In the genomic region with DNA sequence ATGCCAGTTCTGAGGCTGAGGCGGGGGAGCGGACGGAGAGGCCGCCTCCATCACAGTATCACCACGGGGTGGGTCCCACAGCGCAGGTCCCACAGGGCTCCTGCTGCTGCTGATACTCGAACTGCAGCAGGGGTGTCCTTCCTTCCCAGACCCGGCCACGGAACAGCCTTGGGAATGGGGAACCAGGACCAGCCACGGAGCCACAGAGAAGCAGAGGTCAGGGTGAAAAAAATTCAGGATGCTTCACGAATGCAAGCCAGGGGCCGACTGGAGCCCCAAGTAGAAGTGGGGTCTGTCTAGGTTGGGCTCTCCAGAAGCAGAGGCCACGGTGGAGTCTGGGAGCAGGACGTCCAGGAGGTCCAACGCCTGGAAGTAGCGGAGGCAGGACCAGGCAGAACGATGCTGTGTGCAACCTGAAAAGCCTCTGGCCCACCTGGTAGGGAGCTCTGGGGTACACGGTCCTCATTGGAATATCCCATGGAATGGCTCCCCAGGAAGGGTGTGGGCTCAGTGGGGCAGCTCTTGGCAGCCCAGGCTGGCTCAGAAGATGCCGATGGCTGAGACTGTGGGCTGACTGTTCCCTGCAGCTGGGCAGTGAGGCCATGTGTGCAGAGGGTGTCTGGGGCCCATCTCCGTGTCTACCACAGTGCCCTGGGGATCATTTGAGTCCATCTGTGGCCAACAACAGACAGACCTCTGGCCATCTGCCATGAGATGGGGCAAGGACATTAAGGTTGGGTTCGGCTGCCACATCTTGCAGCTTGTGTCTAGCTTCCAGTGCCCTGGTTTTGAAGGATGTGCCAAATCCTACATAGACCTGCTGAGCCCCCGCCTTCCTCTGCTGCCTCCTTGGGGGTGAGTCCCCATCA, we compare ENCODE assay signal across 14 cellular contexts.
DNase-seq lines count a peak whose midpoint lies in the region; ATAC-seq, FAIRE-seq and TF ChIP-seq lines count a peak whose summit lies in the region.
"Had no signal": no experiment of that assay in that cellular context is flagged by ENCODE, and none has a peak within 500 bp of the region (broad histone marks: within the 10 kb centered on the region; RNA-seq: fewer than 3 reads in every experiment).

No MANE protein-coding gene starts in this region.

- H3K14ac ChIP-seq in H1 (ENCODE audit: insufficient read length) = no peak overlapping the region

- H3K27ac ChIP-seq in heart right ventricle (no peak overlapping the region), H1 (ENCODE audit: low read depth, low read length) (no peak overlapping the region)
- H3K27ac ChIP-seq: C4-2B had no signal

- CTCF ChIA-PET in H1 (lab: Charles Lee; ENCODE audit: partially characterized antibody) = interaction anchor here (0.9 to 5.4 kb wide), 6 partner anchors 11 to 287 kb away, joined by 3 to 79 read pairs (median 6); no protein-coding TSS in a partner anchor

- no peak overlapping the region for H3K27ac Mint-ChIP-seq in activated naive CD4-positive, alpha-beta T cell treated with anti-CD3 and anti-CD28 coated beads, Interleukin-2, amount 50 U/mL, for 72 hours

- 85 to 88% methylated on average over 22 of the region's 22 CpGs for WGBS in heart right ventricle, 2 donors
- WGBS in H1 (ENCODE audit: extremely low coverage in 1 of 2, insufficient coverage in 1 of 2, insufficient read length in 1 of 2, insufficient replicate concordance in 2 of 2, low coverage in 1 of 2, low lambda C conversion rate in 2 of 2, missing lambda C conversion rate in 1 of 2), 2 experiments = 93% methylated on average over 22 of the region's 22 CpGs; no CpG with 5 or more reads in 1 of the 2 experiments

- no peak overlapping the region for H4K5ac ChIP-seq in H1 (ENCODE audit: insufficient read length, low read depth, low read length)

- no peak overlapping the region for H2BK120ac ChIP-seq in H1 (replicated peaks; ENCODE audit: low read depth, low read length)

- H3K36me3 Mint-ChIP-seq in activated naive CD4-positive, alpha-beta T cell treated with anti-CD3 and anti-CD28 coated beads, Interleukin-2, amount 50 U/mL, for 72 hours = peaks cover 4 to 5% of the 10 kb centered on the region in 2 donors

- intact Hi-C loops in cardiac septum (cut with DNase I) (loop anchor here (5.0 kb wide), 2 partner anchors 287 to 537 kb away; no protein-coding TSS in a partner anchor), heart right ventricle (cut with DNase I) (loop anchor here in 8 of 10 donors (5.0 to 10.0 kb wide), 7 partner anchors 202 to 530 kb away; no protein-coding TSS in a partner anchor)

- H3K23me2 ChIP-seq in H1 (ENCODE audit: low read depth, low read length) = no peaks in the 10 kb centered on the region; the same call in 1 of the 2 replicates

- peak overlapping the region; percentile 81; the same call in 1 of the 2 replicates for H2BK15ac ChIP-seq in H1 (ENCODE audit: low read length)

- H2BK5ac ChIP-seq in H1 (ENCODE audit: low read depth, low read length) = no peak overlapping the region

- no peak overlapping the region; the same call in 1 of the 2 replicates for H4K8ac ChIP-seq in H1 (ENCODE audit: extremely low read depth, insufficient read depth, low read length)

- H3K4me2 ChIP-seq in H1 (ENCODE audit: insufficient read depth in 1 of 2, low read depth in 2 of 2, low read length in 2 of 2) = no peak overlapping the region

- POLR2A ChIA-PET in H1 (lab: Charles Lee; ENCODE audit: partially characterized antibody) = no interaction called here

- no peak for ATAC-seq in heart right ventricle
- no peak for ATAC-seq in activated naive CD4-positive, alpha-beta T cell treated with anti-CD3 and anti-CD28 coated beads, Interleukin-2, amount 50 U/mL, for 72 hours
- ATAC-seq: K562 had no signal

- TF ChIP-seq CTCF in heart right ventricle (IDR thresholded peaks at IDR 0.05) (no peak), H1 (IDR thresholded peaks at IDR 0.05; ENCODE audit: control extremely low read depth in 1 of 3, insufficient read depth in 1 of 3, low read depth in 1 of 3, low read length in 3 of 3) (no peak)

- H3K4me3 ChIP-seq in heart right ventricle = no peak overlapping the region
- H3K4me3 ChIP-seq in H1 (ENCODE audit: extremely low read depth in 1 of 4, insufficient read depth in 2 of 4, low read depth in 3 of 4, low read length in 4 of 4) = no peak overlapping the region
- H3K4me3 ChIP-seq: K562 had no signal

- H2BK12ac ChIP-seq in H1 (ENCODE audit: low read depth, low read length) = no peak overlapping the region

- FAIRE-seq in H1 (lab: Jason Lieb, UNC) = no peak
- FAIRE-seq: K562, RCC 7860 had no signal

- H3K4me1 ChIP-seq in heart right ventricle (peaks cover 0 to 4% (median 0%) of the 10 kb centered on the region in 9 donors), H1 (replicated peaks in 1 of 4; ENCODE audit: control insufficient read depth in 3 of 4, insufficient read depth in 4 of 4, low read length in 3 of 4) (peaks cover 0 to 8% (median 6%) of the 10 kb centered on the region in 4 experiments; a peak in 6 of 7 replicates)

- H4K20me1 ChIP-seq in H1 (replicated peaks in 1 of 2; ENCODE audit: control insufficient read depth in 1 of 2, insufficient read depth in 2 of 2, low read length in 2 of 2) = no peaks in the 10 kb centered on the region

- H3K79me2 ChIP-seq in H1 (ENCODE audit: control insufficient read depth in 1 of 2, insufficient read depth in 2 of 2, low read length in 2 of 2) = no peaks in the 10 kb centered on the region

- H2AFZ ChIP-seq in H1 (ENCODE audit: low read length) = no peak overlapping the region

- peak overlapping the region; percentile 26 for H4K91ac ChIP-seq in H1 (replicated peaks; ENCODE audit: insufficient read length, low read length)

- no peak overlapping the region for H3K23ac ChIP-seq in H1 (ENCODE audit: insufficient read length)

- TF ChIP-seq EP300 in H1 (IDR thresholded peaks at IDR 0.05; ENCODE audit: borderline replicate concordance in 1 of 2, low read depth in 2 of 2, low read length in 2 of 2) = no peak

- no peak overlapping the region for H3K18ac ChIP-seq in H1 (ENCODE audit: extremely low read depth, low read length)

- H3K36me3 ChIP-seq in heart right ventricle (no peaks in the 10 kb centered on the region), H1 (ENCODE audit: control insufficient read depth in 2 of 4, insufficient read depth in 4 of 4, low read length in 3 of 4) (no peaks in the 10 kb centered on the region)

- H3K9ac ChIP-seq in H1 (replicated peaks in 1 of 4; ENCODE audit: extremely low read depth in 1 of 4, low read depth in 3 of 4, low read length in 3 of 4) = no peak overlapping the region

- H3K27me3 ChIP-seq in heart right ventricle (peaks cover 0 to 12% (median 5%) of the 10 kb centered on the region in 7 donors), H1 (replicated peaks in 1 of 4; ENCODE audit: control insufficient read depth in 3 of 4, extremely low read depth in 1 of 4, insufficient read depth in 3 of 4, low read length in 3 of 4) (no peaks in the 10 kb centered on the region)

- TF ChIP-seq POLR2A in H1 (IDR thresholded peaks at IDR 0.05; ENCODE audit: control extremely low read depth in 1 of 2, low read depth in 2 of 2, low read length in 2 of 2) = no peak

- DNase-seq in cardiac septum (ENCODE audit: low spot score) = peak; percentile 60
- no peak for DNase-seq in heart right ventricle
- no peak for DNase-seq in H1 (ENCODE audit: low read depth in 1 of 2, low spot score in 2 of 2)
- peak; percentile 1 for DNase-seq in retina
- no peak for DNase-seq in occipital lobe (lab: John Stamatoyannopoulos, UW)
- no peak for DNase-seq in putamen (ENCODE audit: low spot score)
- no peak for DNase-seq in activated naive CD4-positive, alpha-beta T cell treated with anti-CD3 and anti-CD28 coated beads, Interleukin-2, amount 50 U/mL, for 72 hours (ENCODE audit: low spot score in 2 of 2)
- DNase-seq: DND-41, GOT3, NCI-H1694 treated with DMSO at 0.1 percent for 48 hours, Right ventricle myocardium superior had no signal

- no peak for TF ChIP-seq RAD21 in H1 (IDR thresholded peaks at IDR 0.05 in 1 of 2, conservative IDR thresholded peaks at IDR 0.05 in 1 of 2; ENCODE audit: low read depth in 2 of 2, low read length in 2 of 2)

- H3K9me3 ChIP-seq in heart right ventricle (peaks cover 0 to 22% (median 8%) of the 10 kb centered on the region in 11 donors), H1 (ENCODE audit: insufficient read depth in 2 of 2, low read depth in 1 of 2, low read length in 1 of 2) (peaks cover 3 to 4% of the 10 kb centered on the region in 2 experiments; a peak in 3 of 4 replicates)

- H3K56ac ChIP-seq in H1 (replicated peaks; ENCODE audit: insufficient read length, low read depth, low read length) = no peak overlapping the region

- no peak overlapping the region for H2AK5ac ChIP-seq in H1 (ENCODE audit: low read depth, low read length)

- peaks cover 14 to 18% of the 10 kb centered on the region in 2 donors for H3K9me3 Mint-ChIP-seq in activated naive CD4-positive, alpha-beta T cell treated with anti-CD3 and anti-CD28 coated beads, Interleukin-2, amount 50 U/mL, for 72 hours

- no peaks in the 10 kb centered on the region for H3K79me1 ChIP-seq in H1 (ENCODE audit: low read depth, low read length)

- H2BK20ac ChIP-seq in H1 (ENCODE audit: low read length) = 0 out of 2 replicates have a peak overlapping the region, but pooled peaks have one; percentile 72

- H3K4ac ChIP-seq in H1 (replicated peaks; ENCODE audit: insufficient read length, low read depth, low read length) = no peak overlapping the region

TF ChIP-seq in H1, 55 proteins besides CTCF, POLR2A, EP300 and RAD21:
- no peak for TF ChIP-seq BCL11A (IDR thresholded peaks at IDR 0.05; ENCODE audit: low read depth in 2 of 2, low read length in 2 of 2)

Comparison
In these comparisons a context has a peak if more than half of its experiments do, and no peak if none do; other contexts are left out.
1. DNase-seq: peak in cardiac septum (single experiment) and retina (single experiment); none in heart right ventricle (0 of 2), H1 (0 of 2), occipital lobe (single experiment), putamen (single experiment) and activated naive CD4-positive, alpha-beta T cell treated with anti-CD3 and anti-CD28 coated beads, Interleukin-2, amount 50 U/mL, for 72 hours (0 of 2).